In the genomic region with DNA sequence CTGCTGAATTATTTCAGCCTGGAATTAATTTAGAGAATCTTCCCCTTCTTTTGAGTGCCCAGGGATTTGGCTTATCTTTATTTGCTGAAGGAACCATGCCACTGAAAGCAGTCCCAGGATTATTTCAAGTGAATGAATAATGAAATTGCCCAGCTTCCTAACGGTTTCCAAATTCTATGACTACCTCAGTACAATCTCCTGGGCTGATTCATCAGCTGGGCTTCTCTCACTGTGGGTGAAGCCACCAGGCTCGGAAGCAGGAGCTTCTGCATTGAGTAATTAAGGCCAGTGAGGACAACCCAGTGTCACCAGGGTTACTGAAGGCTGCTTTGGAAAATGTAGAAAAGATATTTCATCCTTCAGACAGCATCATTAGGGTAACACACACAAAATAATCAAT, we compare ENCODE assay signal across 25 cellular contexts.
DNase-seq lines count a peak whose midpoint lies in the region; ATAC-seq and TF ChIP-seq lines count a peak whose summit lies in the region.
"Had no signal": no experiment of that assay in that cellular context is flagged by ENCODE, and none has a peak within 500 bp of the region (broad histone marks: within the 10 kb centered on the region; RNA-seq: fewer than 3 reads in every experiment).

No MANE protein-coding gene starts in this region.

- H3K27me3 ChIP-seq in A673 (replicated peaks; ENCODE audit: insufficient read depth, low read depth, low read length, poor library complexity), result no peaks in the 10 kb centered on the region
- H3K27me3 ChIP-seq in GM23248 (replicated peaks; ENCODE audit: insufficient read depth), result no peaks in the 10 kb centered on the region
- H3K27me3 ChIP-seq in adipocyte (replicated peaks; ENCODE audit: control insufficient read depth, insufficient read depth, low read length), result no peaks in the 10 kb centered on the region
- no peaks in the 10 kb centered on the region for H3K27me3 ChIP-seq in right cardiac atrium (ENCODE audit: control insufficient read depth, insufficient read depth)
- H3K27me3 ChIP-seq: hepatocyte, neutrophil, right atrium auricular region, suprapubic skin had no signal

- H2AFZ ChIP-seq in GM23248, result no peak overlapping the region
- H2AFZ ChIP-seq: GM23338, hepatocyte had no signal

- H3K4me1 ChIP-seq in A673 (ENCODE audit: insufficient read depth, low read length, poor library complexity, severe bottlenecking) (peaks cover 60% of the 10 kb centered on the region), GM23248 (ENCODE audit: insufficient read depth) (peaks cover 19% of the 10 kb centered on the region), adipocyte (ENCODE audit: control insufficient read depth, insufficient read depth, low read length) (peaks cover 23% of the 10 kb centered on the region), right cardiac atrium (ENCODE audit: control insufficient read depth, insufficient read depth, low read length) (no peaks in the 10 kb centered on the region)
- H3K4me1 ChIP-seq: right atrium auricular region, suprapubic skin had no signal

- H3K9me2 ChIP-seq in GM23248 (ENCODE audit: insufficient read depth), result no peaks in the 10 kb centered on the region

- peak overlapping the region; percentile 15 for H3K4me2 ChIP-seq in GM23248 (ENCODE audit: unreplicated experiment)
- H3K4me2 ChIP-seq: GM23338, hepatocyte had no signal

- ATAC-seq in right cardiac atrium (no peak), GM21737 (IDR thresholded peaks at IDR 0.05; ENCODE audit: unreplicated experiment) (no peak), HG03378 (IDR thresholded peaks at IDR 0.05; ENCODE audit: unreplicated experiment) (no peak)
- ATAC-seq: activated CD8-positive, alpha-beta memory T cell treated with anti-CD3 and anti-CD28 coated beads, Interleukin-2, amount 10 ng/mL, durations not matched to agents 7 days and 5 days; activated naive CD4-positive, alpha-beta T cell treated with anti-CD3 and anti-CD28 coated beads, Interleukin-2, amount 50 U/mL, for 72 hours; GM12878 had no signal

- intact Hi-C loops in A673 (cut with micrococcal nuclease; ENCODE audit: unreplicated experiment) (no loop called here), right cardiac atrium (cut with DNase I) (no loop called here)

- BruUV-seq in A673 (replicated peaks; lab: Mats Ljungman, UMichigan), result no TSS peak

- TF ChIP-seq CTCF in A673 (conservative IDR thresholded peaks at IDR 0.05; ENCODE audit: low read depth, low read length) (no peak), fibroblast of the aortic adventitia (IDR thresholded peaks at IDR 0.05; ENCODE audit: insufficient read depth, low read length) (no peak)

- H3F3A ChIP-seq in GM23248 (ENCODE audit: insufficient read depth), result peaks cover 14% of the 10 kb centered on the region

- H3K36me3 ChIP-seq in A673 (ENCODE audit: insufficient read depth, low read length, poor library complexity, severe bottlenecking), result no peaks in the 10 kb centered on the region
- no peaks in the 10 kb centered on the region for H3K36me3 ChIP-seq in GM23248 (ENCODE audit: low read depth)
- H3K36me3 ChIP-seq in adipocyte (ENCODE audit: control insufficient read depth, insufficient read depth, low read length, severe bottlenecking), result no peaks in the 10 kb centered on the region
- H3K36me3 ChIP-seq: neutrophil, right atrium auricular region, suprapubic skin had no signal

- H3K27ac ChIP-seq in A673 (ENCODE audit: low read depth, low read length, poor library complexity, severe bottlenecking) (peak overlapping the region; percentile 34), GM23248 (peak overlapping the region; percentile 44; the same call in 1 of the 2 replicates), right cardiac atrium (ENCODE audit: low read length) (no peak overlapping the region)
- H3K27ac ChIP-seq: hepatocyte, neutrophil, right atrium auricular region, suprapubic skin had no signal

- no peaks in the 10 kb centered on the region for H3K79me2 ChIP-seq in GM23248 (ENCODE audit: insufficient read depth)
- H3K79me2 ChIP-seq: hepatocyte had no signal

- H3K4me3 ChIP-seq in A673 (ENCODE audit: low read depth, low read length, poor library complexity, severe bottlenecking), result no peak overlapping the region
- H3K4me3 ChIP-seq in GM23248, result no peak overlapping the region
- H3K4me3 ChIP-seq in adipocyte (ENCODE audit: low read length), result no peak overlapping the region
- no peak overlapping the region for H3K4me3 ChIP-seq in fibroblast of the aortic adventitia (ENCODE audit: low read depth, low read length)
- H3K4me3 ChIP-seq in right cardiac atrium (ENCODE audit: low read length), result no peak overlapping the region
- H3K4me3 ChIP-seq: GM12878, GM23338, hepatocyte, right atrium auricular region, suprapubic skin had no signal

- H3K9ac ChIP-seq in GM23248, result 0 out of 2 replicates have a peak overlapping the region, but pooled peaks have one; percentile 27
- H3K9ac ChIP-seq in adipocyte (ENCODE audit: low read length), result no peak overlapping the region

- POLR2A ChIA-PET in A673 (lab: Charles Lee; ENCODE audit: low non-redundant PET), result no interaction called here

- 0% methylated on average over 2 of the region's 2 CpGs for WGBS in GM23248 (ENCODE audit: low coverage in 1 of 2, low lambda C conversion rate in 2 of 2, missing lambda C conversion rate in 2 of 2), 2 experiments
- WGBS in right cardiac atrium, result 45% methylated on average over 2 of the region's 2 CpGs

- H4K20me1 ChIP-seq in GM23248 (ENCODE audit: insufficient read depth), result no peaks in the 10 kb centered on the region

- DNase-seq in A673 (ENCODE audit: low spot score) (peak; percentile 74), GM23248 (peak; percentile 93), adipocyte (ENCODE audit: low read depth) (peak; percentile 36), fibroblast of the aortic adventitia (ENCODE audit: low read depth) (peak; percentile 19), right cardiac atrium (no peak), NCI-H2171 (lab: John Stamatoyannopoulos, UW) (no peak)
- DNase-seq: activated CD4-positive, alpha-beta T cell treated with anti-CD3 and anti-CD28 coated beads, Interleukin-2, amount 10 ng/mL, durations not matched to agents 24 days and 14 days; activated CD8-positive, alpha-beta memory T cell treated with anti-CD3 and anti-CD28 coated beads, Interleukin-2, amount 10 ng/mL, durations not matched to agents 7 days and 5 days; cortex of kidney; DMS 273 treated with DMSO at 0.1 percent for 48 hours; foreskin melanocyte; GDM1; Kasumi-1; NCI-H1105 treated with DMSO at 0.1 percent for 48 hours; SHP77; stimulated activated CD4-positive, alpha-beta T cell treated with anti-CD3 and anti-CD28 coated beads, Interleukin-15, amount 100 ng/mL, for 24 hours had no signal

- in situ Hi-C loops in GM23248 (cut with MboI), result no loop called here

- CTCF ChIA-PET in A673 (lab: Charles Lee), result no interaction called here

- no peaks in the 10 kb centered on the region for H3K9me3 ChIP-seq in A673 (ENCODE audit: low read depth, low read length, poor library complexity, severe bottlenecking)
- H3K9me3 ChIP-seq in GM23248 (ENCODE audit: low read depth), result no peaks in the 10 kb centered on the region
- no peaks in the 10 kb centered on the region for H3K9me3 ChIP-seq in adipocyte (ENCODE audit: control insufficient read depth, low read length)
- no peaks in the 10 kb centered on the region for H3K9me3 ChIP-seq in right cardiac atrium (ENCODE audit: control insufficient read depth, low read length)
- H3K9me3 ChIP-seq: neutrophil, suprapubic skin had no signal

Comparison
In these comparisons a context has a peak if more than half of its experiments do, and no peak if none do; other contexts are left out.
1. DNase-seq: peak in A673 (single experiment), GM23248 (single experiment), adipocyte (single experiment) and fibroblast of the aortic adventitia (single experiment); none in right cardiac atrium (0 of 3) and NCI-H2171 (single experiment).